Comparison of ENCODE assay signal across 2 cellular contexts in the genomic region with DNA sequence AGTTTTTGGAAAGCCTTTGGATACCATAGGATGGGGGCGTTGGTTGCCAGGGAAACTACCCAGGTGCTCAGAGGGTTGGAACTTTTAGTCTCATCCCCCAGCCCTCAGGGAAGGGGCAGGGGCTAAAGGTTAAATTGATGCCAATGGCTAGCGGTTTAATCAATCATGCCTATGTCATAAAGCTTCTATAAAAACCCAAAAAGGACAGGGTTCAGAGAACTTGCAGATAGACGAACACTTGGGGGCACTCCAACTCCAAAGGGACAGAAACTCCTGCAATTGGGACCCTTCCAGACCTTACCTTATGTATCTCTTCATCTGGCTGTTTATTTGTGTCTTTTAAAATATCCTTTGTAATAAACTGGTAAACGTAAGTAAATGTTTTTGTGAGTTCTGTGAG.
TF ChIP-seq lines count a peak whose summit lies in the region.

No MANE protein-coding gene starts in this region.

TF ChIP-seq in SK-N-SH, 30 proteins besides CTCF, POLR2A, EP300 and RAD21:
- TF ChIP-seq SMC3 (IDR thresholded peaks at IDR 0.05; ENCODE audit: low read depth, low read length) (0 out of 2 replicates have a peak, but pooled peaks have one; percentile 3), NRF1 (IDR thresholded peaks at IDR 0.05; ENCODE audit: low read depth, low read length) (no peak)

TF ChIP-seq in SK-N-SH treated with all-trans-retinoic acid at 6 μM for 48 hours, 23 proteins besides CTCF, POLR2A, EP300 and RAD21:
- TF ChIP-seq PATZ1 (CRISPR knock-in tag; IDR thresholded peaks at IDR 0.05; ENCODE audit: borderline replicate concordance) (no peak), ZNF565 (CRISPR knock-in tag; conservative IDR thresholded peaks at IDR 0.05; ENCODE audit: low read depth) (no peak), RARB (CRISPR knock-in tag; IDR thresholded peaks at IDR 0.05) (no peak), BACH2 (CRISPR knock-in tag; IDR thresholded peaks at IDR 0.05; ENCODE audit: borderline replicate concordance) (no peak), GLIS3 (CRISPR knock-in tag; IDR thresholded peaks at IDR 0.05) (no peak), ARNTL (CRISPR knock-in tag; IDR thresholded peaks at IDR 0.05; ENCODE audit: borderline replicate concordance, low read depth) (no peak), CREB5 (CRISPR knock-in tag; IDR thresholded peaks at IDR 0.05; ENCODE audit: low read depth) (no peak), SNAI2 (CRISPR knock-in tag; IDR thresholded peaks at IDR 0.05) (no peak), ESRRG (CRISPR knock-in tag; IDR thresholded peaks at IDR 0.05) (no peak), ZC3H10 (CRISPR knock-in tag; IDR thresholded peaks at IDR 0.05) (no peak), ZNF70 (CRISPR knock-in tag; IDR thresholded peaks at IDR 0.05) (no peak), TOX (CRISPR knock-in tag; IDR thresholded peaks at IDR 0.05; ENCODE audit: borderline replicate concordance) (no peak), TCF4 (CRISPR knock-in tag; IDR thresholded peaks at IDR 0.05; ENCODE audit: borderline replicate concordance) (no peak)
- TF ChIP-seq, protein P1, sequence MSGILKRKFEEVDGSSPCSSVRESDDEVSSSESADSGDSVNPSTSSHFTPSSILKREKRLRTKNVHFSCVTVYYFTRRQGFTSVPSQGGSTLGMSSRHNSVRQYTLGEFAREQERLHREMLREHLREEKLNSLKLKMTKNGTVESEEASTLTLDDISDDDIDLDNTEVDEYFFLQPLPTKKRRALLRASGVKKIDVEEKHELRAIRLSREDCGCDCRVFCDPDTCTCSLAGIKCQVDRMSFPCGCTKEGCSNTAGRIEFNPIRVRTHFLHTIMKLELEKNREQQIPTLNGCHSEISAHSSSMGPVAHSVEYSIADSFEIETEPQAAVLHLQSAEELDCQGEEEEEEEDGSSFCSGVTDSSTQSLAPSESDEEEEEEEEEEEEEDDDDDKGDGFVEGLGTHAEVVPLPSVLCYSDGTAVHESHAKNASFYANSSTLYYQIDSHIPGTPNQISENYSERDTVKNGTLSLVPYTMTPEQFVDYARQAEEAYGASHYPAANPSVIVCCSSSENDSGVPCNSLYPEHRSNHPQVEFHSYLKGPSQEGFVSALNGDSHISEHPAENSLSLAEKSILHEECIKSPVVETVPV (CRISPR knock-in tag; IDR thresholded peaks at IDR 0.05) = no peak
- TF ChIP-seq, protein P2, sequence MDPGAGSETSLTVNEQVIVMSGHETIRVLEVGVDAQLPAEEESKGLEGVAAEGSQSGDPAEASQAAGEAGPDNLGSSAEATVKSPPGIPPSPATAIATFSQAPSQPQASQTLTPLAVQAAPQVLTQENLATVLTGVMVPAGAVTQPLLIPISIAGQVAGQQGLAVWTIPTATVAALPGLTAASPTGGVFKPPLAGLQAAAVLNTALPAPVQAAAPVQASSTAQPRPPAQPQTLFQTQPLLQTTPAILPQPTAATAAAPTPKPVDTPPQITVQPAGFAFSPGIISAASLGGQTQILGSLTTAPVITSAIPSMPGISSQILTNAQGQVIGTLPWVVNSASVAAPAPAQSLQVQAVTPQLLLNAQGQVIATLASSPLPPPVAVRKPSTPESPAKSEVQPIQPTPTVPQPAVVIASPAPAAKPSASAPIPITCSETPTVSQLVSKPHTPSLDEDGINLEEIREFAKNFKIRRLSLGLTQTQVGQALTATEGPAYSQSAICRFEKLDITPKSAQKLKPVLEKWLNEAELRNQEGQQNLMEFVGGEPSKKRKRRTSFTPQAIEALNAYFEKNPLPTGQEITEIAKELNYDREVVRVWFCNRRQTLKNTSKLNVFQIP (CRISPR knock-in tag; IDR thresholded peaks at IDR 0.05; ENCODE audit: borderline replicate concordance, low read depth) = no peak
- TF ChIP-seq, protein P3, sequence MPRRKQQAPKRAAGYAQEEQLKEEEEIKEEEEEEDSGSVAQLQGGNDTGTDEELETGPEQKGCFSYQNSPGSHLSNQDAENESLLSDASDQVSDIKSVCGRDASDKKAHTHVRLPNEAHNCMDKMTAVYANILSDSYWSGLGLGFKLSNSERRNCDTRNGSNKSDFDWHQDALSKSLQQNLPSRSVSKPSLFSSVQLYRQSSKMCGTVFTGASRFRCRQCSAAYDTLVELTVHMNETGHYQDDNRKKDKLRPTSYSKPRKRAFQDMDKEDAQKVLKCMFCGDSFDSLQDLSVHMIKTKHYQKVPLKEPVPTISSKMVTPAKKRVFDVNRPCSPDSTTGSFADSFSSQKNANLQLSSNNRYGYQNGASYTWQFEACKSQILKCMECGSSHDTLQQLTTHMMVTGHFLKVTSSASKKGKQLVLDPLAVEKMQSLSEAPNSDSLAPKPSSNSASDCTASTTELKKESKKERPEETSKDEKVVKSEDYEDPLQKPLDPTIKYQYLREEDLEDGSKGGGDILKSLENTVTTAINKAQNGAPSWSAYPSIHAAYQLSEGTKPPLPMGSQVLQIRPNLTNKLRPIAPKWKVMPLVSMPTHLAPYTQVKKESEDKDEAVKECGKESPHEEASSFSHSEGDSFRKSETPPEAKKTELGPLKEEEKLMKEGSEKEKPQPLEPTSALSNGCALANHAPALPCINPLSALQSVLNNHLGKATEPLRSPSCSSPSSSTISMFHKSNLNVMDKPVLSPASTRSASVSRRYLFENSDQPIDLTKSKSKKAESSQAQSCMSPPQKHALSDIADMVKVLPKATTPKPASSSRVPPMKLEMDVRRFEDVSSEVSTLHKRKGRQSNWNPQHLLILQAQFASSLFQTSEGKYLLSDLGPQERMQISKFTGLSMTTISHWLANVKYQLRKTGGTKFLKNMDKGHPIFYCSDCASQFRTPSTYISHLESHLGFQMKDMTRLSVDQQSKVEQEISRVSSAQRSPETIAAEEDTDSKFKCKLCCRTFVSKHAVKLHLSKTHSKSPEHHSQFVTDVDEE (CRISPR knock-in tag; IDR thresholded peaks at IDR 0.05) = no peak
TF ChIP-seq in SK-N-SH treated with all-trans-retinoic acid at 6 μM for 48 hours: peak in this region for 0.
